In the genomic region with DNA sequence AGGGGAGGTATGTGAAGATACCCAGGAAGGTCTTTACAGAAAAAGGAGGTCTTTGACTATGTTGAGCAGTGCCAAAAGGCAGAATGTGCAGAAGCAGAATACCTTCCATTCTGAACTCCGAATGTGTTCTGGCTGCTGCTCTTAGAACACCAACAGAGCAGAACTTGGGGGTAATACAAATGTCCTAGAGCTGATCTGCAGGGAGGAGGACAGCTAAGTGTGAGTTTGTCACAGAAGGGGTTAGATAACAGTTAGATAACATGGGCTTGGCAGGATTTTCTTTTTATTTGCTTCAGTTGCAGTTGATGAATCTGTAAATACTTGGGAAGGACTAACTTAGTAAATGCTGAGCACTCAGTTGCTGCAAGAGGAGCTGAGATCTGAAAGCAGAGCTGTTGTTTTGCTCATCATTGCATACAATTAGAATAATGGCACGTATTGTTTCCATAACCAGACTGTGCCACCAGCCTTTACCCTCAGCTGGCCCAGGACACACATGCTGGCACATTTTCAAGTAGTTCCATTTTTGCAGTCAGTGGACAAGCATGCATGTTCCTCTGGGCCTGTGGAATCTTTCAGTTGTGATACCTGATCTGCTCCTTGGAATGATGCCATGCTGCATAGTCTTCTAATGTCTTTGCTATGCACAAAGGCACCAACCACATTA, we compare ENCODE assay signal across 11 cellular contexts.
DNase-seq lines count a peak whose midpoint lies in the region; ATAC-seq and TF ChIP-seq lines count a peak whose summit lies in the region.
"Had no signal": no experiment of that assay in that cellular context is flagged by ENCODE, and none has a peak within 500 bp of the region (broad histone marks: within the 10 kb centered on the region; RNA-seq: fewer than 3 reads in every experiment).

No MANE protein-coding gene starts in this region.

- TF ChIP-seq CTCF in HFF-Myc (IDR thresholded peaks at IDR 0.05; ENCODE audit: low read depth, low read length, missing control alignments) (no peak), coronary artery (IDR thresholded peaks at IDR 0.05) (no peak)

- ATAC-seq in HG02642 (IDR thresholded peaks at IDR 0.05; ENCODE audit: poor library complexity, unreplicated experiment), result no peak
- ATAC-seq: CD8-positive, alpha-beta T cell had no signal

- no peak overlapping the region for H3K27ac ChIP-seq in coronary artery
- H3K27ac ChIP-seq: HL-60, SJSA1 had no signal

- H3K4me3 ChIP-seq in HFF-Myc (replicated peaks; ENCODE audit: low read depth, low read length) (no peak overlapping the region), coronary artery (no peak overlapping the region)
- H3K4me3 ChIP-seq: SJSA1 had no signal

- DNase-seq in 8988T (peak; percentile 23), HFF-Myc (ENCODE audit: extremely low read depth, low read depth) (peak; percentile 92), amniotic epithelial cell (ENCODE audit: low read depth) (peak; percentile 80), iris pigment epithelial cell (ENCODE audit: low read depth) (peak; percentile 96), coronary artery (ENCODE audit: low spot score) (no peak), NCI-H1048 (lab: John Stamatoyannopoulos, UW) (no peak), NCI-H1694 (lab: John Stamatoyannopoulos, UW) (no peak)
- DNase-seq: CD8-positive, alpha-beta T cell had no signal

Comparison
In these comparisons a context has a peak if more than half of its experiments do, and no peak if none do; other contexts are left out.
1. DNase-seq: peak in 8988T (single experiment), HFF-Myc (single experiment), amniotic epithelial cell (single experiment) and iris pigment epithelial cell (single experiment); none in coronary artery (single experiment), NCI-H1048 (single experiment) and NCI-H1694 (single experiment).